In the genomic region with DNA sequence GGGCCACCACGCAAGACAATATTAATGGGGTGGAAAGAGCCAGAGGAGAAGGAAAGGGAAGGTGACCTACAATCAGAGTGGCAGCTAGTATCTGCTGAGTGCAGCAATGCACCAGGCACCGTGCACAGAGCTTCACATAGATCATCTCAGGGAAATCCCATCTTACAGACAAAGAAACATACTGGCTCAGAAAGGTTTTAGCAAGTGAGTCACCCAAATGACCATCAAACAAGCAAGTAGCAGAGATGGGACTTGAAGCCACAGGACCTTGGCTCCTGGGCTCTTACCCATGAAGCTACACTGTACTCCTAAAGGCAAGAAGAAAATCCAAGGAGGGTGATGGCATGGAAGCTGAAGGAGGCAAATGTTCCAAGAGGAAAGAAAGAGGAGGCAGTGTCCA, we compare ENCODE assay signal across 10 cellular contexts.
DNase-seq lines count a peak whose midpoint lies in the region; ATAC-seq and TF ChIP-seq lines count a peak whose summit lies in the region.
"Had no signal": no experiment of that assay in that cellular context is flagged by ENCODE, and none has a peak within 500 bp of the region (broad histone marks: within the 10 kb centered on the region; RNA-seq: fewer than 3 reads in every experiment).

No MANE protein-coding gene starts in this region.

- no peak overlapping the region for H3K9ac ChIP-seq in KMS-11

- no peak overlapping the region; the same call in 1 of the 2 replicates for H3K27ac ChIP-seq in KMS-11
- H3K27ac ChIP-seq: SK-N-MC had no signal

- no peaks in the 10 kb centered on the region for H3K9me3 ChIP-seq in HAP-1

- H3K4me2 ChIP-seq in KMS-11, result peak overlapping the region; percentile 11; the same call in 1 of the 2 replicates

- in situ Hi-C loops in HAP-1 (cut with MboI; ENCODE audit: low sequenced_read_pairs), result no loop called here

- DNase-seq in fibroblast of pulmonary artery (ENCODE audit: low read depth) (peak; percentile 53), HAP-1 (ENCODE audit: low spot score in 2 of 2) (no peak), COLO829 (ENCODE audit: low spot score) (no peak), NCI-H1092 (lab: John Stamatoyannopoulos, UW) (no peak), GOT3 (lab: John Stamatoyannopoulos, UW) (no peak)
- DNase-seq in stimulated activated naive CD8-positive, alpha-beta T cell treated with anti-CD3 and anti-CD28 coated beads, Interleukin-15, amount 100 ng/mL, for 72 hours, result no peak

- ATAC-seq in GM21825 (IDR thresholded peaks at IDR 0.05; ENCODE audit: unreplicated experiment), result peak; percentile 44
- ATAC-seq in stimulated activated naive CD8-positive, alpha-beta T cell treated with anti-CD3 and anti-CD28 coated beads, Interleukin-15, amount 100 ng/mL, for 72 hours, result peak; percentile 27

- peaks cover 64% of the 10 kb centered on the region for H3K79me2 ChIP-seq in KMS-11 (ENCODE audit: insufficient read depth, low read depth)

- H3K4me3 ChIP-seq in KMS-11 (IDR thresholded peaks at IDR 0.05; ENCODE audit: insufficient read depth, low read depth, low read length), result no peak overlapping the region
- peak overlapping the region; percentile 19 for H3K4me3 ChIP-seq in fibroblast of pulmonary artery (replicated peaks; ENCODE audit: low read depth, low read length)
- no peak overlapping the region for H3K4me3 ChIP-seq in HAP-1
- H3K4me3 ChIP-seq: SK-N-MC had no signal

- no peaks in the 10 kb centered on the region for H4K20me1 ChIP-seq in KMS-11 (ENCODE audit: insufficient read depth)

- peaks cover 43% of the 10 kb centered on the region for H3K4me1 ChIP-seq in KMS-11 (ENCODE audit: low read depth, poor library complexity, severe bottlenecking)
- peaks cover 8% of the 10 kb centered on the region for H3K4me1 ChIP-seq in HAP-1

- no peak overlapping the region for H3K27ac Mint-ChIP-seq in stimulated activated naive CD8-positive, alpha-beta T cell treated with anti-CD3 and anti-CD28 coated beads, Interleukin-15, amount 100 ng/mL, for 72 hours
- H3K27ac Mint-ChIP-seq: activated naive CD8-positive, alpha-beta T cell had no signal

- H3K4me1 Mint-ChIP-seq in stimulated activated naive CD8-positive, alpha-beta T cell treated with anti-CD3 and anti-CD28 coated beads, Interleukin-15, amount 100 ng/mL, for 72 hours, result peaks cover 19% of the 10 kb centered on the region

- H3K27me3 Mint-ChIP-seq in stimulated activated naive CD8-positive, alpha-beta T cell treated with anti-CD3 and anti-CD28 coated beads, Interleukin-15, amount 100 ng/mL, for 72 hours, result no peaks in the 10 kb centered on the region
- H3K27me3 Mint-ChIP-seq: activated naive CD8-positive, alpha-beta T cell had no signal

- H3K4me3 Mint-ChIP-seq in stimulated activated naive CD8-positive, alpha-beta T cell treated with anti-CD3 and anti-CD28 coated beads, Interleukin-15, amount 100 ng/mL, for 72 hours, result no peak overlapping the region
- H3K4me3 Mint-ChIP-seq: activated naive CD8-positive, alpha-beta T cell had no signal

- H3K27me3 ChIP-seq in KMS-11 (ENCODE audit: insufficient read depth, low read depth) (no peaks in the 10 kb centered on the region), HAP-1 (ENCODE audit: low read depth) (no peaks in the 10 kb centered on the region)

- no peaks in the 10 kb centered on the region for H3K9me3 Mint-ChIP-seq in stimulated activated naive CD8-positive, alpha-beta T cell treated with anti-CD3 and anti-CD28 coated beads, Interleukin-15, amount 100 ng/mL, for 72 hours

- H2AFZ ChIP-seq in KMS-11 (ENCODE audit: low read depth), result no peak overlapping the region

- TF ChIP-seq CTCF in KMS-11 (conservative IDR thresholded peaks at IDR 0.05; ENCODE audit: low read depth, low read length), result no peak
- no peak for TF ChIP-seq CTCF in fibroblast of pulmonary artery (IDR thresholded peaks at IDR 0.05; ENCODE audit: low read length, missing control alignments)

- H3K36me3 ChIP-seq in KMS-11 (ENCODE audit: insufficient read depth), result no peaks in the 10 kb centered on the region
- H3K36me3 ChIP-seq in HAP-1 (replicated peaks), result peaks cover 20% of the 10 kb centered on the region
